ENCODE assay signal across 8 cellular contexts in genomic region chr5:80346055-80346454, GRCh38. TPM values are rescaled to one million over a fixed set of nuclear protein-coding genes. Genes with fewer than 3 reads are reported as not detected.
DNase-seq lines count a peak whose midpoint lies in the region; ATAC-seq and TF ChIP-seq lines count a peak whose summit lies in the region.

No MANE protein-coding gene starts in this region.

- no peak for TF ChIP-seq POLR2A in Peyer's patch (IDR thresholded peaks at IDR 0.05)
- no peak for TF ChIP-seq POLR2A in body of pancreas (IDR thresholded peaks at IDR 0.05)

- no peaks in the 10 kb centered on the region for H3K4me1 ChIP-seq in Peyer's patch
- H3K4me1 ChIP-seq in body of pancreas: no peaks in the 10 kb centered on the region
- no peaks in the 10 kb centered on the region for H3K4me1 ChIP-seq in mucosa of descending colon (ENCODE audit: low read depth)

- TF ChIP-seq CTCF in Peyer's patch (IDR thresholded peaks at IDR 0.05) (peak in 4 of 6 experiments; percentile 9 to 38 (median 36)), body of pancreas (IDR thresholded peaks at IDR 0.05) (peak in 4 of 7 experiments; percentile 11 to 36 (median 20)), mucosa of descending colon (IDR thresholded peaks at IDR 0.05) (no peak)

- no peaks in the 10 kb centered on the region for H3K27me3 ChIP-seq in H7 (ENCODE audit: control insufficient read depth, insufficient read depth, low read length)
- H3K27me3 ChIP-seq in Peyer's patch: no peaks in the 10 kb centered on the region
- H3K27me3 ChIP-seq in body of pancreas: no peaks in the 10 kb centered on the region

- H3K27ac ChIP-seq in Peyer's patch (no peak overlapping the region), body of pancreas (no peak overlapping the region)

- 32 to 35% methylated on average over 2 of the region's 2 CpGs for WGBS in body of pancreas, 2 donors

- ATAC-seq in body of pancreas (no peak), mucosa of descending colon (peak; percentile 46), HG02884 (IDR thresholded peaks at IDR 0.05; ENCODE audit: unreplicated experiment) (no peak)

- H3K36me3 ChIP-seq in H7 (replicated peaks; ENCODE audit: control insufficient read depth, insufficient read depth, low read length) (no peaks in the 10 kb centered on the region), Peyer's patch (no peaks in the 10 kb centered on the region), body of pancreas (replicated peaks in 1 of 2; ENCODE audit: insufficient read depth in 1 of 2, low read depth in 2 of 2) (no peaks in the 10 kb centered on the region), mucosa of descending colon (ENCODE audit: low read depth) (no peaks in the 10 kb centered on the region)

- H3K9me3 ChIP-seq in Peyer's patch (no peaks in the 10 kb centered on the region), body of pancreas (no peaks in the 10 kb centered on the region), mucosa of descending colon (no peaks in the 10 kb centered on the region)

- intact Hi-C loops in body of pancreas (cut with DNase I) (no loop called here), mucosa of descending colon (cut with DNase I, micrococcal nuclease) (no loop called here)

- H3K4me3 ChIP-seq in H7 (ENCODE audit: insufficient read depth, low read depth, low read length) (no peak overlapping the region), Peyer's patch (no peak overlapping the region), body of pancreas (no peak overlapping the region), mucosa of descending colon (no peak overlapping the region)

- DNase-seq in COLO668 (lab: John Stamatoyannopoulos, UW; ENCODE audit: unreplicated experiment): peak; percentile 15
- peak; percentile 71 for DNase-seq in H7
- DNase-seq in Peyer's patch: peak in 2 of 3 donors; percentile 32 to 62
- DNase-seq in body of pancreas: peak in 3 of 4 donors; percentile 13 to 26 (median 13)
- peak in 2 of 3 donors; percentile 37 to 57 for DNase-seq in mucosa of descending colon
- no peak for DNase-seq in NCI-H446 treated with DMSO at 0.1 percent for 48 hours (lab: John Stamatoyannopoulos, UW)
- DNase-seq in NCI-H2107 treated with DMSO at 0.1 percent for 48 hours (lab: John Stamatoyannopoulos, UW; ENCODE audit: unreplicated experiment): no peak

RNA-seq across cellular contexts. Expression of gene SPZ1, which starts 26.3 kb away (rescaled TPM):
- total RNA-seq in H7 (2014; rRNA removed; shearing (Covaris generic)): not detected in 2 replicates
- total RNA-seq in Peyer's patch (not detected), body of pancreas (not detected), mucosa of descending colon (not detected)

Comparison
In these comparisons a context has a peak if more than half of its experiments do, and no peak if none do; other contexts are left out.
1. DNase-seq: peak in COLO668 (single experiment), H7 (single experiment), Peyer's patch (2 of 3), body of pancreas (3 of 4) and mucosa of descending colon (2 of 3); none in NCI-H446 treated with DMSO at 0.1 percent for 48 hours (single experiment) and NCI-H2107 treated with DMSO at 0.1 percent for 48 hours (single experiment).